ENCODE assay signal across 1 cellular context in the genomic region with DNA sequence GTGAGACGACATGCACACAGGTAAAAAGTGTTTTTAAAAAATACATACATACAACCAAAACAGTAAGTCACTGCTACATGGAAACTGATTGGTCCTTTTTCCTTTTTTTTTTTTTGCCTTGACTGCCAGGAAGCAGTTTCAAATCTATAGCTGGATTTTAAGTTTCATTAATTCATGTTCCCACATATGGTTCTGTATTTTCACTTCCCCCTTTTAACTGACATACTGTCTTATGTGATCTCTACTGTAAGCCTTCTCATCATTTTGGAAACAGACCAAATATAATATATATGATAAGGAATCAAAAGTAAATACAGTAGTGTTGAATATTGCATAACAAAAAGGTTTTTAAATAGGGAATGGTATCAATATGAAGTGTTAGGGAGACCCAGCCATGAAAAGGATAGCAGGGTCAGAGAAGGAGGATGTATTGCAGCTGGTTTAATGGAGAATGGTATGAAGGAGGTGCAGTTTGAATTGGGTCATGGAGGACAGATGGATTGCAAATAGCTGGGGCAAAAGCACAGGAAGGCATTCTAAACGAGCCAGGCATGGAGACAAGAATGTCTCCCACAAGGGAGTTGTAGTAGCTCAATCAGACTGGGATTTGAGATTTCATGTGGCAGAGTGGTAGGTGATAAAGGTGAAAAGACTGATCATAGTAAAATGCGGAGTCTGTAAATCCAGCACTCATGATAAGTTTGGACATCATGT.
TF ChIP-seq lines count a peak whose summit lies in the region.

No MANE protein-coding gene starts in this region.

TF ChIP-seq in IMR-90, 13 proteins besides CTCF, POLR2A, EP300 and RAD21 (continued from another document):
- TF ChIP-seq MAFK (IDR thresholded peaks at IDR 0.05; ENCODE audit: low read depth, low read length): no peak
- TF ChIP-seq SMC3 (IDR thresholded peaks at IDR 0.05; ENCODE audit: low read depth, low read length): no peak
- TF ChIP-seq FOS (IDR thresholded peaks at IDR 0.05; ENCODE audit: low read depth, low read length): no peak
- no peak for TF ChIP-seq RFX5 (IDR thresholded peaks at IDR 0.05; ENCODE audit: low read depth, low read length)
- TF ChIP-seq BHLHE40 (IDR thresholded peaks at IDR 0.05; ENCODE audit: low read depth, low read length): no peak
- no peak for TF ChIP-seq USF2 (IDR thresholded peaks at IDR 0.05; ENCODE audit: low read depth, low read length)
- no peak for TF ChIP-seq NFE2L2 (IDR thresholded peaks at IDR 0.05; ENCODE audit: low read depth, low read length)
- no peak for TF ChIP-seq MXI1 (IDR thresholded peaks at IDR 0.05; ENCODE audit: borderline replicate concordance, low read depth, low read length)
